In genomic region chr12:42309996-42310395, GRCh38 we compare ENCODE assay signal across 8 cellular contexts.
"Had no signal": no experiment of that assay in that cellular context is flagged by ENCODE, and none has a peak within 500 bp of the region (broad histone marks: within the 10 kb centered on the region; RNA-seq: fewer than 3 reads in every experiment).

No MANE protein-coding gene starts in this region.

- FAIRE-seq: H1, H54, HepG2 had no signal

- H3K4me2 ChIP-seq: GM23338 had no signal

- H3K27ac ChIP-seq: HL-60 had no signal

- H3K4me3 ChIP-seq: GM23338 had no signal

- ATAC-seq: GM23338, HepG2 had no signal

- DNase-seq: H9, HCEC 1CT, KBM-7 had no signal

- H2AFZ ChIP-seq: GM23338 had no signal
